In the genomic region with DNA sequence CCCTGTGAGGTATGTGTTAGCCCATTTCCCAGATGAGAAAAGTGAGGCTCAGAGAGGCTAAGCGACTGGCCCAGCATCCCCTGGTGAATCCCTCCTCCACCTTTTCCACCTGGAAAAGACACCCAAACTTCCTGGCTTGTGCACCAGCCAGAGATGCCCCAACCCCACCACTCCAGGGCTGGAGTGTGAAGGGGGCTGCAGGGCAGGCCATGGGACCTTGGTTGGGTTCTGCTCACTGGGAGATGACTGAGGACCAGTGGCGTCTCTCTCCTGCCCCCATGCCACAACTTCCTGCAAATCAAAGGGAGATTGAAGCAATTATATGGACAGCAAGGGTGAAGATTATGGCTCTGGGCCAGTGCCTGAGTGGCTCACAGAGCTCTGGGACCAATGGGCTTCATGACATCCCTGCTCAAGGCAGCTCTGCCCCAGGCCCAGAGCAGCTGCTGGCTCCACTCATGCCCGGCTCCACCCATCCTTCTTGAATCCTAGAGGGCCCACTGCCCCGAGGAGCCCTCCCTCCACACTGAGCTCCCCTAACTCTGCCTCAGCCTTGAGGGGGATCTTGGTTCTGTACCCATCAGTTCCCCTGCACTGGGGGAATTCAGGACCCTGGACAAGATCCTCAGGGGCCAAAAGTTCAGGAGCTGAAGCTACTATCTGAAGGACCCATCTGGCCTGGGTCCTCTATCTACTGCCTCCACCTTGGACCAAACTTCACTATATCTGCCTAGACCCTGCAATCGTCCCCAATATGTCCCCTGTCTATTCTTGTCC, we compare ENCODE assay signal across 3 cellular contexts.
TF ChIP-seq lines count a peak whose summit lies in the region.

No MANE protein-coding gene starts in this region.

TF ChIP-seq in SK-N-SH, 30 proteins besides CTCF, POLR2A, EP300 and RAD21 (continued from another document):
- TF ChIP-seq, protein P1, sequence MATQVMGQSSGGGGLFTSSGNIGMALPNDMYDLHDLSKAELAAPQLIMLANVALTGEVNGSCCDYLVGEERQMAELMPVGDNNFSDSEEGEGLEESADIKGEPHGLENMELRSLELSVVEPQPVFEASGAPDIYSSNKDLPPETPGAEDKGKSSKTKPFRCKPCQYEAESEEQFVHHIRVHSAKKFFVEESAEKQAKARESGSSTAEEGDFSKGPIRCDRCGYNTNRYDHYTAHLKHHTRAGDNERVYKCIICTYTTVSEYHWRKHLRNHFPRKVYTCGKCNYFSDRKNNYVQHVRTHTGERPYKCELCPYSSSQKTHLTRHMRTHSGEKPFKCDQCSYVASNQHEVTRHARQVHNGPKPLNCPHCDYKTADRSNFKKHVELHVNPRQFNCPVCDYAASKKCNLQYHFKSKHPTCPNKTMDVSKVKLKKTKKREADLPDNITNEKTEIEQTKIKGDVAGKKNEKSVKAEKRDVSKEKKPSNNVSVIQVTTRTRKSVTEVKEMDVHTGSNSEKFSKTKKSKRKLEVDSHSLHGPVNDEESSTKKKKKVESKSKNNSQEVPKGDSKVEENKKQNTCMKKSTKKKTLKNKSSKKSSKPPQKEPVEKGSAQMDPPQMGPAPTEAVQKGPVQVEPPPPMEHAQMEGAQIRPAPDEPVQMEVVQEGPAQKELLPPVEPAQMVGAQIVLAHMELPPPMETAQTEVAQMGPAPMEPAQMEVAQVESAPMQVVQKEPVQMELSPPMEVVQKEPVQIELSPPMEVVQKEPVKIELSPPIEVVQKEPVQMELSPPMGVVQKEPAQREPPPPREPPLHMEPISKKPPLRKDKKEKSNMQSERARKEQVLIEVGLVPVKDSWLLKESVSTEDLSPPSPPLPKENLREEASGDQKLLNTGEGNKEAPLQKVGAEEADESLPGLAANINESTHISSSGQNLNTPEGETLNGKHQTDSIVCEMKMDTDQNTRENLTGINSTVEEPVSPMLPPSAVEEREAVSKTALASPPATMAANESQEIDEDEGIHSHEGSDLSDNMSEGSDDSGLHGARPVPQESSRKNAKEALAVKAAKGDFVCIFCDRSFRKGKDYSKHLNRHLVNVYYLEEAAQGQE (IDR thresholded peaks at IDR 0.05; ENCODE audit: low read depth, low read length), result peak; percentile 84
TF ChIP-seq in SK-N-SH: peak in this region for 1.

TF ChIP-seq in SK-N-SH treated with all-trans-retinoic acid at 6 μM for 48 hours, 23 proteins besides CTCF, POLR2A, EP300 and RAD21 (continued from another document and continues in another):
- TF ChIP-seq, protein P2, sequence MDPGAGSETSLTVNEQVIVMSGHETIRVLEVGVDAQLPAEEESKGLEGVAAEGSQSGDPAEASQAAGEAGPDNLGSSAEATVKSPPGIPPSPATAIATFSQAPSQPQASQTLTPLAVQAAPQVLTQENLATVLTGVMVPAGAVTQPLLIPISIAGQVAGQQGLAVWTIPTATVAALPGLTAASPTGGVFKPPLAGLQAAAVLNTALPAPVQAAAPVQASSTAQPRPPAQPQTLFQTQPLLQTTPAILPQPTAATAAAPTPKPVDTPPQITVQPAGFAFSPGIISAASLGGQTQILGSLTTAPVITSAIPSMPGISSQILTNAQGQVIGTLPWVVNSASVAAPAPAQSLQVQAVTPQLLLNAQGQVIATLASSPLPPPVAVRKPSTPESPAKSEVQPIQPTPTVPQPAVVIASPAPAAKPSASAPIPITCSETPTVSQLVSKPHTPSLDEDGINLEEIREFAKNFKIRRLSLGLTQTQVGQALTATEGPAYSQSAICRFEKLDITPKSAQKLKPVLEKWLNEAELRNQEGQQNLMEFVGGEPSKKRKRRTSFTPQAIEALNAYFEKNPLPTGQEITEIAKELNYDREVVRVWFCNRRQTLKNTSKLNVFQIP (CRISPR knock-in tag; IDR thresholded peaks at IDR 0.05; ENCODE audit: borderline replicate concordance, low read depth), result no peak
- TF ChIP-seq PPARA (CRISPR knock-in tag; IDR thresholded peaks at IDR 0.05; ENCODE audit: borderline replicate concordance), result no peak
- TF ChIP-seq CSRNP3 (CRISPR knock-in tag; IDR thresholded peaks at IDR 0.05), result no peak
- no peak for TF ChIP-seq ZNF565 (CRISPR knock-in tag; conservative IDR thresholded peaks at IDR 0.05; ENCODE audit: low read depth)
- no peak for TF ChIP-seq ZNF70 (CRISPR knock-in tag; IDR thresholded peaks at IDR 0.05)
- no peak for TF ChIP-seq ARNTL (CRISPR knock-in tag; IDR thresholded peaks at IDR 0.05; ENCODE audit: borderline replicate concordance, low read depth)
- no peak for TF ChIP-seq SNAI2 (CRISPR knock-in tag; IDR thresholded peaks at IDR 0.05)
- no peak for TF ChIP-seq ZNF8 (CRISPR knock-in tag; IDR thresholded peaks at IDR 0.05)
- TF ChIP-seq, protein P3, sequence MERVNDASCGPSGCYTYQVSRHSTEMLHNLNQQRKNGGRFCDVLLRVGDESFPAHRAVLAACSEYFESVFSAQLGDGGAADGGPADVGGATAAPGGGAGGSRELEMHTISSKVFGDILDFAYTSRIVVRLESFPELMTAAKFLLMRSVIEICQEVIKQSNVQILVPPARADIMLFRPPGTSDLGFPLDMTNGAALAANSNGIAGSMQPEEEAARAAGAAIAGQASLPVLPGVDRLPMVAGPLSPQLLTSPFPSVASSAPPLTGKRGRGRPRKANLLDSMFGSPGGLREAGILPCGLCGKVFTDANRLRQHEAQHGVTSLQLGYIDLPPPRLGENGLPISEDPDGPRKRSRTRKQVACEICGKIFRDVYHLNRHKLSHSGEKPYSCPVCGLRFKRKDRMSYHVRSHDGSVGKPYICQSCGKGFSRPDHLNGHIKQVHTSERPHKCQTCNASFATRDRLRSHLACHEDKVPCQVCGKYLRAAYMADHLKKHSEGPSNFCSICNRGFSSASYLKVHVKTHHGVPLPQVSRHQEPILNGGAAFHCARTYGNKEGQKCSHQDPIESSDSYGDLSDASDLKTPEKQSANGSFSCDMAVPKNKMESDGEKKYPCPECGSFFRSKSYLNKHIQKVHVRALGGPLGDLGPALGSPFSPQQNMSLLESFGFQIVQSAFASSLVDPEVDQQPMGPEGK (CRISPR knock-in tag; IDR thresholded peaks at IDR 0.05; ENCODE audit: borderline replicate concordance), result no peak
- TF ChIP-seq ESRRG (CRISPR knock-in tag; IDR thresholded peaks at IDR 0.05), result no peak
- no peak for TF ChIP-seq ISL1 (CRISPR knock-in tag; IDR thresholded peaks at IDR 0.05)
- TF ChIP-seq ZC3H10 (CRISPR knock-in tag; IDR thresholded peaks at IDR 0.05), result no peak
- no peak for TF ChIP-seq BACH2 (CRISPR knock-in tag; IDR thresholded peaks at IDR 0.05; ENCODE audit: borderline replicate concordance)
- no peak for TF ChIP-seq OSR1 (CRISPR knock-in tag; IDR thresholded peaks at IDR 0.05)

TF ChIP-seq in HepG2, 621 proteins besides CTCF, POLR2A, EP300 and RAD21 (continued from another document):
- TF ChIP-seq ZNF142 (CRISPR knock-in tag; IDR thresholded peaks at IDR 0.05) (no peak), YEATS4 (CRISPR knock-in tag; IDR thresholded peaks at IDR 0.05; ENCODE audit: borderline replicate concordance) (no peak), ZFP62 (CRISPR knock-in tag; IDR thresholded peaks at IDR 0.05) (no peak), MAFK (conservative IDR thresholded peaks at IDR 0.05 in 1 of 2, IDR thresholded peaks at IDR 0.05 in 1 of 2; ENCODE audit: low read length in 2 of 2) (no peak), NR2F6 (IDR thresholded peaks at IDR 0.05) (no peak), NR2F6 (CRISPR knock-in tag; IDR thresholded peaks at IDR 0.05) (no peak), ZNF629 (CRISPR knock-in tag; conservative IDR thresholded peaks at IDR 0.05) (peak; percentile 42; the same call in 1 of the 2 replicates), ZNF274 (CRISPR knock-in tag; IDR thresholded peaks at IDR 0.05) (no peak)
- TF ChIP-seq, protein P4, sequence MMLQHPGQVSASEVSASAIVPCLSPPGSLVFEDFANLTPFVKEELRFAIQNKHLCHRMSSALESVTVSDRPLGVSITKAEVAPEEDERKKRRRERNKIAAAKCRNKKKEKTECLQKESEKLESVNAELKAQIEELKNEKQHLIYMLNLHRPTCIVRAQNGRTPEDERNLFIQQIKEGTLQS (CRISPR knock-in tag; IDR thresholded peaks at IDR 0.05), result no peak
- TF ChIP-seq, protein P1 (IDR thresholded peaks at IDR 0.05; ENCODE audit: borderline replicate concordance in 1 of 2, low read depth in 1 of 2, low read length in 2 of 2), result peak; percentile 24 to 87
